Comparison of ENCODE assay signal across 8 cellular contexts in the genomic region with DNA sequence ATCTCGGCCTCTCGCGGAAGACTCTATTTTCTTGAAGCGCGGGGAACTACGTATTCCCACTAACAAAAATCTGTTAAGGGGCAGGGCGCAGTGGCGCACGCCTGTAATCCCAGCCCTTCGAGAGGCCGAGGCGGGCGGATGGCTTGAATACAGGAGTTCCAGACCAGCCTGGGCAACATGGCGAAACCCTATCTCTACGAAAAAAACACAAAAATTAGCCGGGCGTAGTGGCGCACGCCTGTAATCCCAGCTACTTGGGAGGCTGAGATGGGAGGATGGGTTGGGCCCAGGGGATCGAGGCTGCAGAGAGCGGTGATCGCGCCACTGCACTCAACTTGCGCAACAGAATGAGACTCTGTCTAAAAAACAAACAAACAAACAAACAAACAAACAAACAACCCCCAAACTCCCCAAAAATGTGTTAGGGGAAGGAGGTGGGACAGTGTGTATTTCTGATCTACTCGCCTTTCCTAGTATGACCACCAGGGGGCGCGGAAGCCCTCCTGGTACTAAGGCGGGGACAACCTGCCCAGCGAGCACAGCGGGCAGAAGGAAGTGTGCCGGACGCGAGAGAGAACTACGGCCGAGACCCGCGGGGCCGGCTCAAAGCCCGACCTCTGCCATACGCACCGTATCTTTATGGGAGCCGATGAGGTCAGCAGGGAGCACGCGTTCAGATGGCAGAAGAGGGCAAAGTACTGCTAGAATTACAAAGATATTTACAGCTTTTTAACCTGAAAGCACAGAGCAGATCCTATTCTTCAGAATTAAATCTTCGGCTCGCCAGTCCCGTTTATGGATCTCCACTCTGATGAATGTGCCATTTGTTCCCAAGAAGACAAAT.
DNase-seq lines count a peak whose midpoint lies in the region; ATAC-seq and TF ChIP-seq lines count a peak whose summit lies in the region.

No MANE protein-coding gene starts in this region.

- peak; percentile 69 for ATAC-seq in GM18858 (IDR thresholded peaks at IDR 0.05; ENCODE audit: unreplicated experiment)
- peak; percentile 69 for ATAC-seq in HG03097 (IDR thresholded peaks at IDR 0.05; ENCODE audit: low FRiP score, unreplicated experiment)

- peak overlapping the region; percentile 88 for H3K4me3 ChIP-seq in choroid plexus epithelial cell (ENCODE audit: low read depth, low read length)

- peak; percentile 93 for TF ChIP-seq CTCF in choroid plexus epithelial cell (conservative IDR thresholded peaks at IDR 0.05; ENCODE audit: low read depth, low read length)

- DNase-seq in AG08395 (ENCODE audit: low spot score) = peak; percentile 90
- peak; percentile 87 for DNase-seq in NCI-H2227 (lab: John Stamatoyannopoulos, UW; ENCODE audit: unreplicated experiment)
- DNase-seq in activated CD4-positive, alpha-beta T cell treated with anti-CD3 and anti-CD28 coated beads for 24 hours (ENCODE audit: low read depth in 2 of 2) = peak; percentile 75 to 77
- DNase-seq in choroid plexus epithelial cell (ENCODE audit: low read depth) = peak; percentile 78
- peak; percentile 89 for DNase-seq in left kidney (ENCODE audit: low read depth, low spot score)
- DNase-seq in stimulated activated CD4-positive, alpha-beta T cell treated with anti-CD3 and anti-CD28 coated beads, Interleukin-1b, Interleukin-23, amount 100 ng/mL, for 48 hours = peak; percentile 81

Comparison
In these comparisons a context has a peak if more than half of its experiments do, and no peak if none do; other contexts are left out.
1. Peak in every context shown above with its lines: DNase-seq, ATAC-seq and H3K4me3 ChIP-seq.